8 cellular contexts compared by ENCODE assay signal in genomic region chr9:5949103-5949699, GRCh38. TPM values are rescaled to one million over a fixed set of nuclear protein-coding genes. Genes with fewer than 3 reads are reported as not detected.
DNase-seq lines count a peak whose midpoint lies in the region; ATAC-seq lines count a peak whose summit lies in the region.

No MANE protein-coding gene starts in this region.

- peak overlapping the region; percentile 67 to 88 (median 78) for H3K27ac Mint-ChIP-seq in immature natural killer cell

- peak overlapping the region; percentile 67 to 83 (median 78) for H3K4me3 Mint-ChIP-seq in immature natural killer cell

- DNase-seq in activated CD8-positive, alpha-beta memory T cell treated with anti-CD3 and anti-CD28 coated beads, Interleukin-2, amount 50 U/mL, for 4 hours, result peak; percentile 17
- no peak for DNase-seq in activated CD8-positive, alpha-beta memory T cell treated with anti-CD3 and anti-CD28 coated beads for 24 hours
- DNase-seq in T-helper 22 cell (ENCODE audit: low read depth) (peak; percentile 6), immature natural killer cell (peak; percentile 28 to 33 (median 32)), anterior cingulate cortex (lab: John Stamatoyannopoulos, UW) (no peak), HuH-7.5 (ENCODE audit: low spot score) (no peak), posterior cingulate gyrus (no peak)

- peaks cover 0 to 3% (median 0%) of the 10 kb centered on the region in 3 donors for H3K27me3 Mint-ChIP-seq in immature natural killer cell (ENCODE audit: low read depth in 3 of 3)

- peaks cover 0 to 4% (median 3%) of the 10 kb centered on the region in 3 donors for H3K36me3 Mint-ChIP-seq in immature natural killer cell

- H3K4me1 Mint-ChIP-seq in immature natural killer cell, result peaks cover 36 to 54% of the 10 kb centered on the region in 2 donors

- H3K9me3 Mint-ChIP-seq in immature natural killer cell, result no peaks in the 10 kb centered on the region

- peak; percentile 63 for ATAC-seq in HG03139 (IDR thresholded peaks at IDR 0.05; ENCODE audit: unreplicated experiment)

- intact Hi-C loops in posterior cingulate gyrus (cut with DNase I), result no loop called here

RNA-seq across cellular contexts. Expression of gene MLANA, which starts 58.5 kb away (rescaled TPM):
- under 1 TPM in 1 of 3 donors, not detected in 2; 0.27 TPM for polyA plus RNA-seq in immature natural killer cell

Comparison
In these comparisons a context has a peak if more than half of its experiments do, and no peak if none do; other contexts are left out.
1. DNase-seq: peak in activated CD8-positive, alpha-beta memory T cell treated with anti-CD3 and anti-CD28 coated beads, Interleukin-2, amount 50 U/mL, for 4 hours (single experiment), T-helper 22 cell (single experiment) and immature natural killer cell (3 of 3); none in activated CD8-positive, alpha-beta memory T cell treated with anti-CD3 and anti-CD28 coated beads for 24 hours (single experiment), anterior cingulate cortex (0 of 58), HuH-7.5 (single experiment) and posterior cingulate gyrus (0 of 10).